In the genomic region with DNA sequence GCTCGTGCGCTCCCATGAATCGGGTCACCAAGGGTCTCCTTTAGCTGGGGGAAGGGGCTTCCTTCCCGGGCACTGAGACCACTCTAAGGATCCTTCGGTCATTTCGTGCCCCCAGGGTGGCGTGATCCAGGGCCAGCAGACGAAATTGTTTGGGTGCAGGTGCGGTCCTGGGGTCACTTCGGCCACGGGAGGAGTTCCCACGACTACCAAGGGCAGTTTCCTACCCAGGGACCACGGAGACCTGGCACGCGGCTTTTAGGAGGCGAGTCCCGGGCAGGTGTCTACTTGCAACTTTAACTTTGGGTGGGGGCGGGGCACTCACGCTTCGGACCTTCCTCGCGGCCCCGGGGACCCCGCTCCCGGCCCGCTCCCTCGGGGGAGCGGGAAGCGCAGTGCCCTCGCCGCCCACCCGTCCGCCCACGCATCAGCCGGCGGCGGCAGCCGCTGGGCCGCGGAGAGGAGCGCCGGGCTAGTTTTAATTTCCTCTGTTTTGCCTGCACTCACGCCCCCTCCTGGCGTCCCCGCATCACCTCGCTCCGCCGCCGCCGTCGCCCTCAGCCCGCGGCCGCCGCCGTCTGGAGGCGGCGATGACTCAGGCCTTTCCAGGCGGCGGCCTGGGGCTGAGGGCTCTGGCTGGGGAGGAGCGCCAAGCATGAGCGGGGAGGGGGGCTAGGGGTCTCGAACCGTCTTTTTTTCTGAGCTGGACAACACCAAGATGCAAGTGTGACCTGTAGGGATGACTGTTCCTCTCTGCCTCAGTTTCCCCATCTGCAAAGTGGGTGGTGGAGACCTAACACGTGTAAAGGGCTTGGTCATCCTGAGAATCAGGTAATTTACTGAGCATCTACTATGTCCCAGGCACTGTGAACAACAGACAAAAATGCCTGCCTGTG, we compare ENCODE assay signal across 8 cellular contexts. TPM values are rescaled to one million over a fixed set of nuclear protein-coding genes. Genes with fewer than 3 reads are reported as not detected.
A peak's percentile ranks its signal among the peaks of the same experiment; 100 is the strongest.
DNase-seq lines count a peak whose midpoint lies in the region; ATAC-seq and TF ChIP-seq lines count a peak whose summit lies in the region.

No MANE protein-coding gene starts in this region.

- no peaks in the 10 kb centered on the region for H4K20me1 ChIP-seq in osteoblast (ENCODE audit: insufficient read depth, low read length)

- peaks cover 25% of the 10 kb centered on the region for H3K27me3 ChIP-seq in foreskin keratinocyte
- H3K27me3 ChIP-seq in osteoblast (ENCODE audit: insufficient read depth, low read length), result peaks cover 19% of the 10 kb centered on the region

- peak; percentile 93 for TF ChIP-seq CTCF in foreskin keratinocyte (conservative IDR thresholded peaks at IDR 0.05)
- TF ChIP-seq CTCF in osteoblast (IDR thresholded peaks at IDR 0.05; ENCODE audit: extremely low read depth, low read depth, low read length), result peak; percentile 42

- no peaks in the 10 kb centered on the region for H3K36me3 ChIP-seq in osteoblast (ENCODE audit: insufficient read depth, low read length)

- no peaks in the 10 kb centered on the region for H3K4me1 ChIP-seq in foreskin keratinocyte
- peaks cover 8% of the 10 kb centered on the region for H3K4me1 ChIP-seq in osteoblast (ENCODE audit: insufficient read depth, low read length)

- H2AFZ ChIP-seq in osteoblast (ENCODE audit: low read length), result no peak overlapping the region

- no peaks in the 10 kb centered on the region for H3K79me2 ChIP-seq in osteoblast (ENCODE audit: insufficient read depth, low read length)

- DNase-seq in EL (peak; percentile 86), HuH-7 (ENCODE audit: low spot score) (peak; percentile 78), SIG-M5 (lab: John Stamatoyannopoulos, UW) (peak; percentile 5), foreskin keratinocyte (peak; percentile 38 to 64), osteoblast (ENCODE audit: insufficient read length, low spot score, missing footprints) (peak; percentile 99), superior temporal gyrus (ENCODE audit: extremely low spot score) (peak; percentile 26)
- DNase-seq in activated effector memory CD4-positive, alpha-beta T cell treated with anti-CD3 and anti-CD28 coated beads, Interleukin-2, amount 50 U/mL, for 16 hours, result peak; percentile 93

- no peak overlapping the region for H3K27ac ChIP-seq in foreskin keratinocyte
- H3K27ac ChIP-seq in osteoblast (ENCODE audit: low read depth, low read length), result no peak overlapping the region

- H3K9me3 ChIP-seq in osteoblast (ENCODE audit: low read depth, low read length), result no peaks in the 10 kb centered on the region

- H3K4me2 ChIP-seq in osteoblast (ENCODE audit: insufficient read depth, low read length), result peak overlapping the region; percentile 84

- ATAC-seq in foreskin keratinocyte, result peak; percentile 87
- no peak for ATAC-seq in HG03469 (IDR thresholded peaks at IDR 0.05; ENCODE audit: unreplicated experiment)

- peak overlapping the region; percentile 63 for H3K4me3 ChIP-seq in osteoblast (ENCODE audit: insufficient read depth, low read length)

RNA-seq across cellular contexts. Expression of gene OLFM2, which starts 21.8 kb away (rescaled TPM):
- total RNA-seq in foreskin keratinocyte (1.1 and 1.2 TPM in 2 replicates), osteoblast (0.29 and 0.72 TPM in 2 replicates)
- polyA plus RNA-seq in foreskin keratinocyte, result 1.5 TPM in 2 replicates

Comparison
In these comparisons a context has a peak if more than half of its experiments do, and no peak if none do; other contexts are left out.
1. DNase-seq: peak in every context shown above with its lines; median percentile 99 in osteoblast; 93 in activated effector memory CD4-positive, alpha-beta T cell treated with anti-CD3 and anti-CD28 coated beads, Interleukin-2, amount 50 U/mL, for 16 hours; 86 in EL; 78 in HuH-7; 51 in foreskin keratinocyte; 26 in superior temporal gyrus; 5 in SIG-M5.